Comparison of ENCODE assay signal across 8 cellular contexts in genomic region chrX:48696301-48697181, GRCh38. TPM values are rescaled to one million over a fixed set of nuclear protein-coding genes. Genes with fewer than 3 reads are reported as not detected.
A peak's percentile ranks its signal among the peaks of the same experiment; 100 is the strongest.
DNase-seq lines count a peak whose midpoint lies in the region; ATAC-seq and TF ChIP-seq lines count a peak whose summit lies in the region.

SUV39H1 (plus strand) TSS chrX:48696734; CDS start chrX:48696785, 51 bp downstream.

- no peak for TF ChIP-seq CTCF in DOHH2 (IDR thresholded peaks at IDR 0.05; ENCODE audit: low read depth, low read length, poor library complexity, severe bottlenecking)
- TF ChIP-seq CTCF in Peyer's patch (IDR thresholded peaks at IDR 0.05), result no peak

- H3K27me3 ChIP-seq in DOHH2 (ENCODE audit: control insufficient read depth, low read length) (no peaks in the 10 kb centered on the region), GM23248 (replicated peaks; ENCODE audit: insufficient read depth) (no peaks in the 10 kb centered on the region), Karpas-422 (ENCODE audit: low read length) (no peaks in the 10 kb centered on the region), Peyer's patch (no peaks in the 10 kb centered on the region)

- H2AFZ ChIP-seq in GM23248 (peak within 1 kb of the TSS; percentile 85), Karpas-422 (ENCODE audit: low read length) (no peak within 1 kb of the TSS)

- peak within 1 kb of the TSS; percentile 95 for H3K4me2 ChIP-seq in DOHH2 (ENCODE audit: low read length)
- H3K4me2 ChIP-seq in GM23248 (ENCODE audit: unreplicated experiment), result peak within 1 kb of the TSS; percentile 61
- peak within 1 kb of the TSS; percentile 71 for H3K4me2 ChIP-seq in Karpas-422 (ENCODE audit: low read depth, low read length, poor library complexity, severe bottlenecking)

- H3K9me3 Mint-ChIP-seq in activated T-cell treated with anti-CD3 and anti-CD28 coated beads, Interleukin-2, amount 50 U/mL, for 4 hours, result no peaks in the 10 kb centered on the region

- peaks cover 34% of the 10 kb centered on the region for H3K36me3 ChIP-seq in DOHH2 (ENCODE audit: control insufficient read depth, low read length)
- no peaks in the 10 kb centered on the region for H3K36me3 ChIP-seq in GM23248 (ENCODE audit: low read depth)
- peaks cover 7% of the 10 kb centered on the region; the same call in 1 of the 2 replicates for H3K36me3 ChIP-seq in Karpas-422 (ENCODE audit: insufficient read depth, low read length)
- peaks cover 0 to 5% (median 0%) of the 10 kb centered on the region in 3 donors for H3K36me3 ChIP-seq in Peyer's patch

- H3K36me3 Mint-ChIP-seq in activated T-cell treated with anti-CD3 and anti-CD28 coated beads, Interleukin-2, amount 50 U/mL, for 4 hours (ENCODE audit: insufficient read depth), result peaks cover 6% of the 10 kb centered on the region

- H4K20me1 ChIP-seq in DOHH2 (ENCODE audit: control insufficient read depth, insufficient read depth, low read depth, low read length), result no peaks in the 10 kb centered on the region
- H4K20me1 ChIP-seq in GM23248 (ENCODE audit: insufficient read depth), result no peaks in the 10 kb centered on the region
- no peaks in the 10 kb centered on the region for H4K20me1 ChIP-seq in Karpas-422 (ENCODE audit: insufficient read depth, low read depth, low read length)

- in situ Hi-C loops in GM23248 (cut with MboI), result no loop called here

- no peaks in the 10 kb centered on the region for H3K9me2 ChIP-seq in DOHH2 (replicated peaks; ENCODE audit: control insufficient read depth, low read length)
- no peaks in the 10 kb centered on the region for H3K9me2 ChIP-seq in GM23248 (ENCODE audit: insufficient read depth)
- no peaks in the 10 kb centered on the region for H3K9me2 ChIP-seq in Karpas-422 (replicated peaks; ENCODE audit: insufficient read depth, low read length)

- H3K27me3 Mint-ChIP-seq in activated T-cell treated with anti-CD3 and anti-CD28 coated beads, Interleukin-2, amount 50 U/mL, for 4 hours (ENCODE audit: low read depth), result no peaks in the 10 kb centered on the region

- H3K4me1 ChIP-seq in DOHH2 (ENCODE audit: control insufficient read depth, low read length) (peaks cover 22% of the 10 kb centered on the region), GM23248 (ENCODE audit: insufficient read depth) (0 out of 2 replicates have a peak, but pooled peaks cover 5% of the 10 kb centered on the region), Karpas-422 (ENCODE audit: low read length) (peaks cover 23% of the 10 kb centered on the region), Peyer's patch (peaks cover 0 to 15% (median 2%) of the 10 kb centered on the region in 4 donors)

- WGBS in GM23248 (ENCODE audit: low coverage in 1 of 2, low lambda C conversion rate in 2 of 2, missing lambda C conversion rate in 2 of 2), 2 experiments, result 1 to 2% methylated on average over 22 to 63 of the region's 110 CpGs

- H3K9me3 ChIP-seq in DOHH2 (ENCODE audit: control insufficient read depth, insufficient read depth, low read length), result no peaks in the 10 kb centered on the region
- no peaks in the 10 kb centered on the region for H3K9me3 ChIP-seq in GM23248 (ENCODE audit: low read depth)
- no peaks in the 10 kb centered on the region for H3K9me3 ChIP-seq in Karpas-422 (ENCODE audit: low read length)
- no peaks in the 10 kb centered on the region for H3K9me3 ChIP-seq in Peyer's patch

- H3K4me3 Mint-ChIP-seq in activated T-cell treated with anti-CD3 and anti-CD28 coated beads, Interleukin-2, amount 50 U/mL, for 4 hours, result peak within 1 kb of the TSS; percentile 88

- ATAC-seq in activated T-cell treated with anti-CD3 and anti-CD28 coated beads, Interleukin-2, amount 50 U/mL, for 4 hours, result peak; percentile 95 to 97
- peak; percentile 98 for ATAC-seq in esophagus mucosa

- H3F3A ChIP-seq in DOHH2 (ENCODE audit: control insufficient read depth, insufficient read depth) (no peaks in the 10 kb centered on the region), GM23248 (ENCODE audit: insufficient read depth) (no peaks in the 10 kb centered on the region)

- DNase-seq in GM23248 (peak; percentile 95), Karpas-422 (peak; percentile 93), Peyer's patch (peak; percentile 82 to 94 (median 91)), myocyte (ENCODE audit: low read depth) (peak; percentile 87)
- DNase-seq in activated T-cell treated with anti-CD3 and anti-CD28 coated beads, Interleukin-2, amount 50 U/mL, for 4 hours, result peak; percentile 71
- peak; percentile 53 to 75 for DNase-seq in stimulated activated CD8-positive, alpha-beta memory T cell treated with anti-CD3 and anti-CD28 coated beads, Interleukin-7, amount 100 ng/mL, for 4 hours (ENCODE audit: low read depth in 2 of 2)

- TF ChIP-seq POLR2A in Peyer's patch (IDR thresholded peaks at IDR 0.05), result peak; percentile 75 to 84

- H3K27ac ChIP-seq in DOHH2 (ENCODE audit: low read depth, low read length) (peak within 1 kb of the TSS; percentile 73), GM23248 (peak within 1 kb of the TSS; percentile 48), Karpas-422 (ENCODE audit: low read length) (peak within 1 kb of the TSS; percentile 70), Peyer's patch (peak within 1 kb of the TSS; percentile 73 to 94 (median 91))

- H3K9ac ChIP-seq in GM23248, result peak within 1 kb of the TSS; percentile 87
- peak within 1 kb of the TSS; percentile 85 for H3K9ac ChIP-seq in Karpas-422 (ENCODE audit: low read length)

- H3K79me2 ChIP-seq in DOHH2 (ENCODE audit: control insufficient read depth, low read length), result peaks cover 46% of the 10 kb centered on the region
- H3K79me2 ChIP-seq in GM23248 (ENCODE audit: insufficient read depth), result peaks cover 17% of the 10 kb centered on the region
- H3K79me2 ChIP-seq in Karpas-422 (ENCODE audit: low read length), result peaks cover 34% of the 10 kb centered on the region

- H3K4me1 Mint-ChIP-seq in activated T-cell treated with anti-CD3 and anti-CD28 coated beads, Interleukin-2, amount 50 U/mL, for 4 hours (ENCODE audit: low read depth), result peaks cover 26% of the 10 kb centered on the region

- peak within 1 kb of the TSS; percentile 84 for H3K4me3 ChIP-seq in DOHH2 (ENCODE audit: low read length)
- H3K4me3 ChIP-seq in GM23248, result peak within 1 kb of the TSS; percentile 75
- peak within 1 kb of the TSS; percentile 70 for H3K4me3 ChIP-seq in Karpas-422 (ENCODE audit: low read length)
- peak within 1 kb of the TSS; percentile 61 to 76 (median 72) for H3K4me3 ChIP-seq in Peyer's patch

RNA-seq across cellular contexts. Expression of gene SUV39H1, which starts in this region (rescaled TPM):
- 6.8 and 8.1 TPM in 2 replicates for total RNA-seq in GM23248 (2014; rRNA removed; shearing (Covaris generic))
- 6.0 TPM in 2 replicates for polyA plus RNA-seq in GM23248 (2016; fragmentation: Nextera tagmentation; extraction: Ambion mirVana)
- total RNA-seq in Karpas-422 (2014; rRNA removed; shearing (Covaris generic); ENCODE audit: low replicate concordance), result 9.5 and 12.2 TPM in 2 replicates
- total RNA-seq in Peyer's patch (1 to 10 TPM; 2.5 to 7.4 (median 4.2) TPM), esophagus mucosa (6.4 TPM), myocyte (2.8 and 3.1 TPM in 2 replicates)
- total RNA-seq in activated T-cell treated with anti-CD3 and anti-CD28 coated beads, Interleukin-2, amount 50 U/mL, for 4 hours, result 10 to 100 TPM; 21.2 to 25.5 (median 23.2) TPM
- polyA plus RNA-seq in myocyte (2012), result 2.0 TPM

Comparison
In these comparisons a context has a peak if more than half of its experiments do, and no peak if none do; other contexts are left out.
1. Peak in every context shown above with its lines: DNase-seq, ATAC-seq, H3K4me3 ChIP-seq and H3K27ac ChIP-seq.